18 cellular contexts compared by ENCODE assay signal in genomic region chr1:84884671-84885389, GRCh38. TPM values are rescaled to one million over a fixed set of nuclear protein-coding genes. Genes with fewer than 3 reads are reported as not detected.
DNase-seq lines count a peak whose midpoint lies in the region; ATAC-seq and TF ChIP-seq lines count a peak whose summit lies in the region.
"Had no signal": no experiment of that assay in that cellular context is flagged by ENCODE, and none has a peak within 500 bp of the region (broad histone marks: within the 10 kb centered on the region; RNA-seq: fewer than 3 reads in every experiment).

No MANE protein-coding gene starts in this region.

- peaks cover 30% of the 10 kb centered on the region for H3K4me1 ChIP-seq in GM23248 (ENCODE audit: insufficient read depth)
- H3K4me1 ChIP-seq in foreskin keratinocyte = peaks cover 37% of the 10 kb centered on the region
- H3K4me1 ChIP-seq: adrenal gland, Peyer's patch, prostate gland had no signal

- H3K4me2 ChIP-seq in GM23248 (ENCODE audit: unreplicated experiment) = no peak overlapping the region
- H3K4me2 ChIP-seq: GM23338 had no signal

- peak; percentile 44 for TF ChIP-seq CTCF in foreskin keratinocyte (conservative IDR thresholded peaks at IDR 0.05)

- no peaks in the 10 kb centered on the region for H3K9me2 ChIP-seq in GM23248 (ENCODE audit: insufficient read depth)

- H3K27me3 ChIP-seq in GM23248 (replicated peaks; ENCODE audit: insufficient read depth) (no peaks in the 10 kb centered on the region), foreskin keratinocyte (no peaks in the 10 kb centered on the region)
- H3K27me3 ChIP-seq: adrenal gland, Peyer's patch had no signal

- WGBS in GM23248 (ENCODE audit: low coverage in 1 of 2, low lambda C conversion rate in 2 of 2, missing lambda C conversion rate in 2 of 2), 2 experiments = 60 to 67% methylated on average over 6 to 7 of the region's 7 CpGs

- in situ Hi-C loops in GM23248 (cut with MboI) = no loop called here

- H3K79me2 ChIP-seq in GM23248 (ENCODE audit: insufficient read depth) = no peaks in the 10 kb centered on the region

- H3K36me3 ChIP-seq in GM23248 (ENCODE audit: low read depth) = no peaks in the 10 kb centered on the region
- H3K36me3 ChIP-seq: adrenal gland, Peyer's patch, prostate gland had no signal

- no peak overlapping the region for H2AFZ ChIP-seq in GM23248
- H2AFZ ChIP-seq: GM23338 had no signal

- H3K9ac ChIP-seq in GM23248 = no peak overlapping the region

- no peak overlapping the region for H3K27ac ChIP-seq in GM23248
- H3K27ac ChIP-seq in foreskin keratinocyte = no peak overlapping the region
- H3K27ac ChIP-seq: adrenal gland, Peyer's patch, prostate gland, VCaP had no signal

- peaks cover 16% of the 10 kb centered on the region; the same call in 1 of the 2 replicates for H3F3A ChIP-seq in GM23248 (ENCODE audit: insufficient read depth)

- H4K20me1 ChIP-seq in GM23248 (ENCODE audit: insufficient read depth) = no peaks in the 10 kb centered on the region

- peak; percentile 46 for DNase-seq in GM23248
- DNase-seq in amniotic epithelial cell (ENCODE audit: low read depth) = peak; percentile 63
- DNase-seq in foreskin keratinocyte = peak in 1 of 2 donors; percentile 25
- peak; percentile 60 for DNase-seq in renal cortical epithelial cell (ENCODE audit: low read depth)
- DNase-seq in stimulated activated CD4-positive, alpha-beta T cell treated with anti-CD3 and anti-CD28 coated beads, Interleukin-4, amount 100 ng/mL, for 24 hours = no peak
- DNase-seq in NCI-H1694 (lab: John Stamatoyannopoulos, UW) = no peak
- DNase-seq: activated CD8-positive, alpha-beta memory T cell treated with anti-CD3 and anti-CD28 coated beads for 24 hours; adrenal gland; DMS79 treated with DMSO at 0.1 percent for 48 hours; erythroblast; NCI-H2081; Peyer's patch; substantia nigra had no signal

- no peaks in the 10 kb centered on the region for H3K9me3 ChIP-seq in GM23248 (ENCODE audit: low read depth)
- H3K9me3 ChIP-seq: adrenal gland, Peyer's patch, prostate gland had no signal

- ATAC-seq in foreskin keratinocyte (no peak), GM19463 (IDR thresholded peaks at IDR 0.05; ENCODE audit: unreplicated experiment) (no peak)
- ATAC-seq: activated T-helper 17 cell treated with anti-CD3 and anti-CD28 coated beads, Interleukin-2, amount 50 U/mL, for 72 hours; GM23338 had no signal

- no peak overlapping the region for H3K4me3 ChIP-seq in GM23248
- H3K4me3 ChIP-seq: adrenal gland, GM23338, Peyer's patch, prostate gland had no signal

RNA-seq across cellular contexts. Expression of gene LPAR3, which starts 8.2 kb away (rescaled TPM):
- 0.32 and 1.1 TPM in 2 replicates for total RNA-seq in GM23248 (2014; rRNA removed; shearing (Covaris generic))
- polyA plus RNA-seq in GM23248 (2016; fragmentation: Nextera tagmentation; extraction: Ambion mirVana) = not detected in 2 replicates
- 25.9 and 32.3 TPM in 2 replicates for total RNA-seq in foreskin keratinocyte
- 11.2 and 12.8 TPM in 2 replicates for polyA plus RNA-seq in foreskin keratinocyte
- 0.05 and 0.69 TPM in 2 replicates for total RNA-seq in renal cortical epithelial cell

Comparison
In these comparisons a context has a peak if more than half of its experiments do, and no peak if none do; other contexts are left out.
1. DNase-seq: peak in GM23248 (single experiment), amniotic epithelial cell (single experiment) and renal cortical epithelial cell (single experiment); none in stimulated activated CD4-positive, alpha-beta T cell treated with anti-CD3 and anti-CD28 coated beads, Interleukin-4, amount 100 ng/mL, for 24 hours (single experiment) and NCI-H1694 (single experiment).
2. RNA of gene LPAR3, which starts 8.2 kb away (total RNA-seq): 25.9 to 32.3 TPM in foreskin keratinocyte; 0.32 to 1.1 TPM in GM23248 and 0.05 to 0.69 TPM in renal cortical epithelial cell; every median in the first group is over 10 times any median in the second.